14 cellular contexts compared by ENCODE assay signal in genomic region chr2:134248913-134249312, GRCh38.
"Had no signal": no experiment of that assay in that cellular context is flagged by ENCODE, and none has a peak within 500 bp of the region (broad histone marks: within the 10 kb centered on the region; RNA-seq: fewer than 3 reads in every experiment).

No MANE protein-coding gene starts in this region.

- H3K27me3 ChIP-seq: esophagus squamous epithelium, tibial artery, uterus had no signal

- DNase-seq: activated CD4-positive, alpha-beta T cell treated with anti-CD3 and anti-CD28 coated beads, Interleukin-2, amount 50 U/mL, for 48 hours; activated CD4-positive, CD25-positive, alpha-beta regulatory T cell treated with anti-CD3 and anti-CD28 coated beads, Interleukin-2, amount 50 U/mL, for 72 hours; activated CD8-positive, alpha-beta memory T cell treated with anti-CD3 and anti-CD28 coated beads, Interleukin-2, amount 10 ng/mL, durations not matched to agents 7 days and 5 days; activated naive CD8-positive, alpha-beta T cell treated with anti-CD3 and anti-CD28 coated beads, Interleukin-2, amount 10 ng/mL, durations not matched to agents 7 days and 5 days; activated T-cell treated with anti-CD3 and anti-CD28 coated beads, Interleukin-2, amount 50 U/mL, for 48 hours; anterior cingulate cortex; esophagus squamous epithelium; foreskin fibroblast; mesendoderm; nephron progenitor cell; stimulated activated CD4-positive, alpha-beta T cell treated with anti-CD3 and anti-CD28 coated beads, Interleukin-15, amount 100 ng/mL, for 24 hours; stimulated activated CD4-positive, alpha-beta T cell treated with anti-CD3 and anti-CD28 coated beads, Interleukin-4, amount 100 ng/mL, for 4 hours; tibial artery; uterus had no signal

- ATAC-seq: activated CD8-positive, alpha-beta memory T cell treated with anti-CD3 and anti-CD28 coated beads, Interleukin-2, amount 10 ng/mL, durations not matched to agents 7 days and 5 days had no signal

- H3K9me3 ChIP-seq: esophagus squamous epithelium, tibial artery, uterus had no signal

- H3K4me3 ChIP-seq: esophagus squamous epithelium, tibial artery, uterus had no signal

- H3K27ac ChIP-seq: esophagus squamous epithelium, tibial artery, uterus had no signal

- H3K36me3 ChIP-seq: esophagus squamous epithelium, tibial artery, uterus had no signal

- H3K4me1 ChIP-seq: uterus had no signal
